8 cellular contexts compared by ENCODE assay signal in genomic region chr17:40122466-40122943, GRCh38. TPM values are rescaled to one million over a fixed set of nuclear protein-coding genes. Genes with fewer than 3 reads are reported as not detected.
DNase-seq lines count a peak whose midpoint lies in the region; ATAC-seq, FAIRE-seq and TF ChIP-seq lines count a peak whose summit lies in the region.

No MANE protein-coding gene starts in this region.

- H3K27me3 Mint-ChIP-seq in activated T-cell treated with anti-CD3 and anti-CD28 coated beads, Interleukin-2, amount 50 U/mL, for 72 hours (ENCODE audit: low read depth), result no peaks in the 10 kb centered on the region

- TF ChIP-seq CTCF in parathyroid adenoma (IDR thresholded peaks at IDR 0.05), result peak; percentile 31

- H3K27ac Mint-ChIP-seq in activated T-cell treated with anti-CD3 and anti-CD28 coated beads, Interleukin-2, amount 50 U/mL, for 72 hours, result no peak overlapping the region

- DNase-seq in ACHN (peak; percentile 65), GM12892 (ENCODE audit: insufficient read length) (peak; percentile 57), head of caudate nucleus (peak in 26 of 42 donors; percentile 24 to 73 (median 44)), HEK293T (ENCODE audit: extremely low spot score) (no peak)
- DNase-seq in activated T-cell treated with anti-CD3 and anti-CD28 coated beads, Interleukin-2, amount 50 U/mL, for 72 hours, result peak; percentile 46 to 58
- no peak for DNase-seq in stimulated activated CD4-positive, alpha-beta T cell treated with anti-CD3 and anti-CD28 coated beads, Interleukin-1b, Interleukin-23, amount 100 ng/mL, for 48 hours

- FAIRE-seq in GM12892 (lab: Jason Lieb, UNC), result no peak

- no peaks in the 10 kb centered on the region for H3K9me3 ChIP-seq in parathyroid adenoma (ENCODE audit: control insufficient read depth, low read length)

- no peaks in the 10 kb centered on the region for H3K9me3 Mint-ChIP-seq in activated T-cell treated with anti-CD3 and anti-CD28 coated beads, Interleukin-2, amount 50 U/mL, for 72 hours

- peaks cover 14 to 20% of the 10 kb centered on the region in 2 donors for H3K36me3 Mint-ChIP-seq in activated T-cell treated with anti-CD3 and anti-CD28 coated beads, Interleukin-2, amount 50 U/mL, for 72 hours (ENCODE audit: insufficient read depth in 2 of 2)

- no peak for TF ChIP-seq POLR2A in GM12892 (IDR thresholded peaks at IDR 0.05; ENCODE audit: low read depth, low read length)

- intact Hi-C loops in head of caudate nucleus (cut with DNase I), result no loop called here

- in situ Hi-C loops in ACHN (cut with HindIII; ENCODE audit: low pct_ligation_motif_present, low pct_unique_long_range_greater_than_20kb, low sequenced_read_pairs), result no loop called here

- H2AFZ ChIP-seq in parathyroid adenoma, result peak overlapping the region; percentile 67

- H3K4me1 Mint-ChIP-seq in activated T-cell treated with anti-CD3 and anti-CD28 coated beads, Interleukin-2, amount 50 U/mL, for 72 hours (ENCODE audit: low read depth), result peaks cover 39% of the 10 kb centered on the region

- POLR2A ChIA-PET in HEK293T (lab: Yijun Ruan, JAX), result interaction anchor here (1.0 to 10.8 kb wide), 6 partner anchors 9 to 147 kb away, joined by 3 to 135 read pairs (median 7); partner anchors contain the start of genes CASC3 and NR1D1

- peak overlapping the region; percentile 77 for H3K27ac ChIP-seq in parathyroid adenoma

- H3K27me3 ChIP-seq in parathyroid adenoma (ENCODE audit: control insufficient read depth, insufficient read depth, low read length), result no peaks in the 10 kb centered on the region

- CTCF ChIA-PET in HEK293T (lab: Yijun Ruan, JAX), result interaction anchor here (1.7 to 3.7 kb wide), 2 partner anchors 9 to 11 kb away, joined by 6 to 22 read pairs; no protein-coding TSS in a partner anchor

- H3K36me3 ChIP-seq in parathyroid adenoma (ENCODE audit: control insufficient read depth, insufficient read depth, low read length), result no peaks in the 10 kb centered on the region

- peak overlapping the region; percentile 96 for H3K9ac ChIP-seq in parathyroid adenoma

- H3K4me1 ChIP-seq in parathyroid adenoma, result peaks cover 15% of the 10 kb centered on the region

- ATAC-seq in HG03442 (IDR thresholded peaks at IDR 0.05; ENCODE audit: unreplicated experiment), result peak; percentile 31
- ATAC-seq in activated T-cell treated with anti-CD3 and anti-CD28 coated beads, Interleukin-2, amount 50 U/mL, for 72 hours (replicated peaks in 1 of 2), result peak; percentile 55 to 56

- H3K4me2 ChIP-seq in parathyroid adenoma (ENCODE audit: low read length), result peak overlapping the region; percentile 92

- H3K4me3 Mint-ChIP-seq in activated T-cell treated with anti-CD3 and anti-CD28 coated beads, Interleukin-2, amount 50 U/mL, for 72 hours, result peak overlapping the region; percentile 89 to 92

- peak overlapping the region; percentile 81 for H3K4me3 ChIP-seq in parathyroid adenoma (ENCODE audit: low read depth, low read length)

- H3K79me2 ChIP-seq in parathyroid adenoma, result peaks cover 17% of the 10 kb centered on the region

TF ChIP-seq in HEK293T, 16 proteins besides CTCF, POLR2A, EP300 and RAD21:
- no peak for TF ChIP-seq LEF1 (IDR thresholded peaks at IDR 0.05; ENCODE audit: borderline replicate concordance)
- no peak for TF ChIP-seq FOXA1 (IDR thresholded peaks at IDR 0.05)
- TF ChIP-seq FOXM1 (IDR thresholded peaks at IDR 0.05; ENCODE audit: borderline replicate concordance), result no peak
- TF ChIP-seq TARDBP (IDR thresholded peaks at IDR 0.05), result no peak
- TF ChIP-seq NFRKB (IDR thresholded peaks at IDR 0.05), result no peak
- no peak for TF ChIP-seq ARNT (IDR thresholded peaks at IDR 0.05)
- no peak for TF ChIP-seq ELF4 (IDR thresholded peaks at IDR 0.05)
- TF ChIP-seq HDGF (IDR thresholded peaks at IDR 0.05; ENCODE audit: borderline replicate concordance), result no peak
- TF ChIP-seq BHLHE40 (IDR thresholded peaks at IDR 0.05; ENCODE audit: borderline replicate concordance), result no peak
- no peak for TF ChIP-seq SP1 (IDR thresholded peaks at IDR 0.05)
- TF ChIP-seq FOXK2 (IDR thresholded peaks at IDR 0.05), result no peak
- TF ChIP-seq SUZ12 (IDR thresholded peaks at IDR 0.05), result no peak
- no peak for TF ChIP-seq L3MBTL2 (conservative IDR thresholded peaks at IDR 0.05)
- TF ChIP-seq ZNF384 (IDR thresholded peaks at IDR 0.05), result no peak
- TF ChIP-seq PKNOX1 (IDR thresholded peaks at IDR 0.05), result no peak
- no peak for TF ChIP-seq CTBP1 (IDR thresholded peaks at IDR 0.05; ENCODE audit: borderline replicate concordance)
TF ChIP-seq in HEK293T: peak in this region for 0.

RNA-seq across cellular contexts. Expression of gene MSL1, which starts 0.7 kb away (rescaled TPM):
- 57.4 TPM for polyA plus RNA-seq in GM12892 (2012; ENCODE audit: missing spikeins)
- 100 to 1,000 TPM; 115 to 121 TPM for total RNA-seq in activated T-cell treated with anti-CD3 and anti-CD28 coated beads, Interleukin-2, amount 50 U/mL, for 72 hours

RNA-seq across cellular contexts. Expression of gene CASC3, which starts 17.8 kb away (rescaled TPM):
- 49.2 TPM for polyA plus RNA-seq in GM12892 (2012; ENCODE audit: missing spikeins)
- total RNA-seq in activated T-cell treated with anti-CD3 and anti-CD28 coated beads, Interleukin-2, amount 50 U/mL, for 72 hours, result 100 to 1,000 TPM; 106 to 144 TPM

RNA-seq across cellular contexts. Expression of gene NR1D1, which starts 22.1 kb away (rescaled TPM):
- 1.2 TPM for polyA plus RNA-seq in GM12892 (2012; ENCODE audit: missing spikeins)
- 1 to 10 TPM; 4.5 to 6.3 TPM for total RNA-seq in activated T-cell treated with anti-CD3 and anti-CD28 coated beads, Interleukin-2, amount 50 U/mL, for 72 hours

RNA-seq across cellular contexts. Expression of gene RAPGEFL1, which starts 54.8 kb away (rescaled TPM):
- polyA plus RNA-seq in GM12892 (2012; ENCODE audit: missing spikeins), result 4.1 TPM
- total RNA-seq in activated T-cell treated with anti-CD3 and anti-CD28 coated beads, Interleukin-2, amount 50 U/mL, for 72 hours, result 1 to 10 TPM; 3.0 to 6.6 TPM

RNA-seq across cellular contexts. Expression of gene THRA, which starts 59.7 kb away (rescaled TPM):
- 1.5 TPM for polyA plus RNA-seq in GM12892 (2012; ENCODE audit: missing spikeins)
- 10 to 100 TPM; 12.2 to 14.7 TPM for total RNA-seq in activated T-cell treated with anti-CD3 and anti-CD28 coated beads, Interleukin-2, amount 50 U/mL, for 72 hours

Comparison
In these comparisons a context has a peak if more than half of its experiments do, and no peak if none do; other contexts are left out.
1. DNase-seq: peak in ACHN (single experiment), GM12892 (single experiment), activated T-cell treated with anti-CD3 and anti-CD28 coated beads, Interleukin-2, amount 50 U/mL, for 72 hours (2 of 2) and head of caudate nucleus (26 of 42); none in HEK293T (single experiment) and stimulated activated CD4-positive, alpha-beta T cell treated with anti-CD3 and anti-CD28 coated beads, Interleukin-1b, Interleukin-23, amount 100 ng/mL, for 48 hours (single experiment).